In genomic region chr6:119443993-119444641, GRCh38 we compare ENCODE assay signal across 16 cellular contexts.
DNase-seq lines count a peak whose midpoint lies in the region; ATAC-seq, FAIRE-seq and TF ChIP-seq lines count a peak whose summit lies in the region.
"Had no signal": no experiment of that assay in that cellular context is flagged by ENCODE, and none has a peak within 500 bp of the region (broad histone marks: within the 10 kb centered on the region; RNA-seq: fewer than 3 reads in every experiment).

No MANE protein-coding gene starts in this region.

- no peak overlapping the region for H3K4me3 Mint-ChIP-seq in activated CD4-positive, alpha-beta memory T cell treated with anti-CD3 and anti-CD28 coated beads, Interleukin-2, amount 10 ng/mL, durations not matched to agents 7 days and 5 days
- H3K4me3 Mint-ChIP-seq in activated CD4-positive, alpha-beta memory T cell treated with anti-CD3 and anti-CD28 coated beads for 36 hours, result no peak overlapping the region
- H3K4me3 Mint-ChIP-seq: neural progenitor cell, type B pancreatic cell had no signal

- H3K9me2 ChIP-seq in MM.1S (replicated peaks; ENCODE audit: insufficient read depth, low read length), result no peaks in the 10 kb centered on the region

- FAIRE-seq in bronchial epithelial cell (lab: Jason Lieb, UNC), result no peak
- FAIRE-seq: A204.1 had no signal

- H3K4me2 ChIP-seq in MM.1S (ENCODE audit: low read depth, low read length), result peak overlapping the region; percentile 31; the same call in 1 of the 2 replicates
- H3K4me2 ChIP-seq: neural progenitor cell had no signal

- peaks cover 23% of the 10 kb centered on the region for H3F3A ChIP-seq in MM.1S (ENCODE audit: insufficient read depth, low read length)

- TF ChIP-seq CTCF in MM.1S (IDR thresholded peaks at IDR 0.05; ENCODE audit: low read length), result no peak
- no peak for TF ChIP-seq CTCF in bronchial epithelial cell (IDR thresholded peaks at IDR 0.05; ENCODE audit: insufficient read depth, low read length, severe bottlenecking)

- ATAC-seq in HG02763 (IDR thresholded peaks at IDR 0.05; ENCODE audit: unreplicated experiment), result no peak

- H3K4me1 ChIP-seq in MM.1S (ENCODE audit: low read length), result peaks cover 50% of the 10 kb centered on the region
- H3K4me1 ChIP-seq: neural progenitor cell had no signal

- H3K9me3 Mint-ChIP-seq in activated CD4-positive, alpha-beta memory T cell treated with anti-CD3 and anti-CD28 coated beads, Interleukin-2, amount 10 ng/mL, durations not matched to agents 7 days and 5 days, result peaks cover 5% of the 10 kb centered on the region
- H3K9me3 Mint-ChIP-seq in activated CD4-positive, alpha-beta memory T cell treated with anti-CD3 and anti-CD28 coated beads for 36 hours, result no peaks in the 10 kb centered on the region
- H3K9me3 Mint-ChIP-seq: type B pancreatic cell had no signal

- H3K79me2 ChIP-seq in MM.1S (ENCODE audit: low read length), result no peaks in the 10 kb centered on the region

- peaks cover 11% of the 10 kb centered on the region for H3K36me3 Mint-ChIP-seq in activated CD4-positive, alpha-beta memory T cell treated with anti-CD3 and anti-CD28 coated beads, Interleukin-2, amount 10 ng/mL, durations not matched to agents 7 days and 5 days (ENCODE audit: low read depth)
- no peaks in the 10 kb centered on the region for H3K36me3 Mint-ChIP-seq in activated CD4-positive, alpha-beta memory T cell treated with anti-CD3 and anti-CD28 coated beads for 36 hours
- H3K36me3 Mint-ChIP-seq: neural progenitor cell, type B pancreatic cell had no signal

- DNase-seq in activated CD4-positive, alpha-beta memory T cell treated with anti-CD3 and anti-CD28 coated beads, Interleukin-2, amount 10 ng/mL, durations not matched to agents 7 days and 5 days, result no peak
- no peak for DNase-seq in activated CD4-positive, alpha-beta memory T cell treated with anti-CD3 and anti-CD28 coated beads for 36 hours
- DNase-seq in MM.1S, result no peak
- DNase-seq in bronchial epithelial cell (ENCODE audit: low read depth), result peak; percentile 55
- no peak for DNase-seq in NCI-H2227 treated with DMSO at 0.1 percent for 48 hours (lab: John Stamatoyannopoulos, UW)
- DNase-seq in HT-29 (ENCODE audit: low spot score), result no peak
- no peak for DNase-seq in iPS-NIHi7 (ENCODE audit: extremely low spot score)
- DNase-seq: amniotic stem cell; effector memory CD4-positive, alpha-beta T cell; NCI-H1092 treated with DMSO at 0.1 percent for 48 hours had no signal

- no peak overlapping the region for H2AFZ ChIP-seq in MM.1S (ENCODE audit: low read length)
- H2AFZ ChIP-seq: neural progenitor cell had no signal

- H3K27me3 ChIP-seq in MM.1S (replicated peaks; ENCODE audit: insufficient read depth, low read length) (no peaks in the 10 kb centered on the region), bronchial epithelial cell (ENCODE audit: control insufficient read depth, insufficient read depth, low read length) (no peaks in the 10 kb centered on the region)
- H3K27me3 ChIP-seq: neural progenitor cell had no signal

- no peak overlapping the region for H3K9ac ChIP-seq in MM.1S (ENCODE audit: low read length)
- H3K9ac ChIP-seq: neural progenitor cell had no signal

- peaks cover 39% of the 10 kb centered on the region for H3K4me1 Mint-ChIP-seq in activated CD4-positive, alpha-beta memory T cell treated with anti-CD3 and anti-CD28 coated beads, Interleukin-2, amount 10 ng/mL, durations not matched to agents 7 days and 5 days
- peaks cover 15% of the 10 kb centered on the region for H3K4me1 Mint-ChIP-seq in activated CD4-positive, alpha-beta memory T cell treated with anti-CD3 and anti-CD28 coated beads for 36 hours (ENCODE audit: low read depth)

- intact Hi-C loops in activated CD4-positive, alpha-beta memory T cell treated with anti-CD3 and anti-CD28 coated beads for 36 hours (cut with micrococcal nuclease), result no loop called here

- H4K20me1 ChIP-seq in MM.1S (ENCODE audit: insufficient read depth, low read length), result no peaks in the 10 kb centered on the region

- no peaks in the 10 kb centered on the region for H3K27me3 Mint-ChIP-seq in activated CD4-positive, alpha-beta memory T cell treated with anti-CD3 and anti-CD28 coated beads, Interleukin-2, amount 10 ng/mL, durations not matched to agents 7 days and 5 days
- no peaks in the 10 kb centered on the region for H3K27me3 Mint-ChIP-seq in activated CD4-positive, alpha-beta memory T cell treated with anti-CD3 and anti-CD28 coated beads for 36 hours
- H3K27me3 Mint-ChIP-seq: type B pancreatic cell had no signal

- no peaks in the 10 kb centered on the region for H3K9me3 ChIP-seq in MM.1S (replicated peaks; ENCODE audit: insufficient read depth, low read length)

- no peak overlapping the region for H3K4me3 ChIP-seq in MM.1S (ENCODE audit: low read length)
- no peak overlapping the region for H3K4me3 ChIP-seq in bronchial epithelial cell (ENCODE audit: low read depth, low read length)
- H3K4me3 ChIP-seq: neural progenitor cell had no signal

- CTCF ChIA-PET in activated CD4-positive, alpha-beta memory T cell treated with anti-CD3 and anti-CD28 coated beads, Interleukin-2, amount 10 ng/mL, durations not matched to agents 7 days and 5 days (lab: Charles Lee), result no interaction called here
- CTCF ChIA-PET in activated CD4-positive, alpha-beta memory T cell treated with anti-CD3 and anti-CD28 coated beads for 36 hours (lab: Charles Lee), result no interaction called here

- H3K27ac ChIP-seq in MM.1S (ENCODE audit: low read length), result peak overlapping the region; percentile 92; the same call in 1 of the 2 replicates
- H3K27ac ChIP-seq: HL-60, neural progenitor cell, VCaP had no signal

- POLR2A ChIA-PET in activated CD4-positive, alpha-beta memory T cell treated with anti-CD3 and anti-CD28 coated beads, Interleukin-2, amount 10 ng/mL, durations not matched to agents 7 days and 5 days (lab: Charles Lee), result no interaction called here
- POLR2A ChIA-PET in activated CD4-positive, alpha-beta memory T cell treated with anti-CD3 and anti-CD28 coated beads for 36 hours (lab: Charles Lee), result no interaction called here

- H3K27ac Mint-ChIP-seq in activated CD4-positive, alpha-beta memory T cell treated with anti-CD3 and anti-CD28 coated beads, Interleukin-2, amount 10 ng/mL, durations not matched to agents 7 days and 5 days, result peak overlapping the region; percentile 13
- H3K27ac Mint-ChIP-seq in activated CD4-positive, alpha-beta memory T cell treated with anti-CD3 and anti-CD28 coated beads for 36 hours, result no peak overlapping the region
- H3K27ac Mint-ChIP-seq: neural progenitor cell, type B pancreatic cell had no signal

- no peaks in the 10 kb centered on the region for H3K36me3 ChIP-seq in MM.1S (replicated peaks; ENCODE audit: insufficient read depth, low read length)
- no peaks in the 10 kb centered on the region for H3K36me3 ChIP-seq in bronchial epithelial cell (ENCODE audit: control insufficient read depth, insufficient read depth, low read length)
- H3K36me3 ChIP-seq: neural progenitor cell had no signal
